In genomic region chr2:38603402-38604265, GRCh38 we compare ENCODE assay signal across 1 cellular context.
TF ChIP-seq lines count a peak whose summit lies in the region.

No MANE protein-coding gene starts in this region.

TF ChIP-seq in K562, 482 proteins besides CTCF, POLR2A, EP300 and RAD21 (continued from another document and continues in another):
- TF ChIP-seq, protein P1, sequence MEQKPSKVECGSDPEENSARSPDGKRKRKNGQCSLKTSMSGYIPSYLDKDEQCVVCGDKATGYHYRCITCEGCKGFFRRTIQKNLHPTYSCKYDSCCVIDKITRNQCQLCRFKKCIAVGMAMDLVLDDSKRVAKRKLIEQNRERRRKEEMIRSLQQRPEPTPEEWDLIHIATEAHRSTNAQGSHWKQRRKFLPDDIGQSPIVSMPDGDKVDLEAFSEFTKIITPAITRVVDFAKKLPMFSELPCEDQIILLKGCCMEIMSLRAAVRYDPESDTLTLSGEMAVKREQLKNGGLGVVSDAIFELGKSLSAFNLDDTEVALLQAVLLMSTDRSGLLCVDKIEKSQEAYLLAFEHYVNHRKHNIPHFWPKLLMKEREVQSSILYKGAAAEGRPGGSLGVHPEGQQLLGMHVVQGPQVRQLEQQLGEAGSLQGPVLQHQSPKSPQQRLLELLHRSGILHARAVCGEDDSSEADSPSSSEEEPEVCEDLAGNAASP (IDR thresholded peaks at IDR 0.05): no peak
- TF ChIP-seq ZNF668 (CRISPR knock-in tag; IDR thresholded peaks at IDR 0.05) (no peak), GATAD2A (IDR thresholded peaks at IDR 0.05) (no peak), RB1 (IDR thresholded peaks at IDR 0.05; ENCODE audit: low read depth) (peak; percentile 44), GABPA (tag; conservative IDR thresholded peaks at IDR 0.05; ENCODE audit: low read depth) (no peak), ETV6 (IDR thresholded peaks at IDR 0.05; ENCODE audit: borderline replicate concordance in 1 of 2, low read depth in 2 of 2, low read length in 1 of 2) (no peak), ETV6 (CRISPR knock-in tag; IDR thresholded peaks at IDR 0.05; ENCODE audit: borderline replicate concordance) (peak; percentile 70; the same call in 1 of the 2 replicates), SRSF3 (IDR thresholded peaks at IDR 0.05; ENCODE audit: insufficient read depth, low read length) (no peak), KLF6 (CRISPR knock-in tag; IDR thresholded peaks at IDR 0.05; ENCODE audit: borderline replicate concordance) (no peak), SMAD1 (IDR thresholded peaks at IDR 0.05; ENCODE audit: low read depth, low read length, partially characterized antibody) (no peak), ZNF780A (CRISPR knock-in tag; IDR thresholded peaks at IDR 0.05) (no peak), PPARD (CRISPR knock-in tag; IDR thresholded peaks at IDR 0.05) (no peak), MECOM (CRISPR knock-in tag; IDR thresholded peaks at IDR 0.05) (no peak), ZNF717 (CRISPR knock-in tag; IDR thresholded peaks at IDR 0.05) (no peak), ZNF133 (CRISPR knock-in tag; IDR thresholded peaks at IDR 0.05) (no peak), CHAMP1 (IDR thresholded peaks at IDR 0.05) (peak; percentile 55; the same call in 1 of the 2 replicates), PCBP2 (IDR thresholded peaks at IDR 0.05; ENCODE audit: low read depth, low read length, poor library complexity, severe bottlenecking) (no peak), ZNF354B (CRISPR knock-in tag; IDR thresholded peaks at IDR 0.05) (no peak), HLTF (IDR thresholded peaks at IDR 0.05) (no peak), TSC22D4 (tag; IDR thresholded peaks at IDR 0.05) (no peak), FOXK2 (conservative IDR thresholded peaks at IDR 0.05 in 1 of 2, IDR thresholded peaks at IDR 0.05 in 1 of 2; ENCODE audit: low read depth in 2 of 2) (no peak), NONO (IDR thresholded peaks at IDR 0.05; ENCODE audit: low read depth in 2 of 2, low read length in 1 of 2) (no peak), E2F3 (CRISPR knock-in tag; IDR thresholded peaks at IDR 0.05) (no peak), ZBTB26 (CRISPR knock-in tag; IDR thresholded peaks at IDR 0.05) (no peak), ETS2 (tag; IDR thresholded peaks at IDR 0.05; ENCODE audit: borderline replicate concordance, poor library complexity, severe bottlenecking) (no peak), MTA2 (IDR thresholded peaks at IDR 0.05; ENCODE audit: low read depth) (no peak), HDAC1 (IDR thresholded peaks at IDR 0.05) (peak in 1 of 2 experiments; percentile 47; a peak in 1 of 4 replicates), TCF15 (CRISPR knock-in tag; IDR thresholded peaks at IDR 0.05) (no peak), ZHX1 (conservative IDR thresholded peaks at IDR 0.05; ENCODE audit: low read length) (no peak), DDX20 (tag; IDR thresholded peaks at IDR 0.05; ENCODE audit: low read depth) (no peak), KDM1A (IDR thresholded peaks at IDR 0.05) (0 out of 4 replicates have a peak, but pooled peaks of 1 of the 2 experiments have one; percentile 18), ZNF75A (CRISPR knock-in tag; IDR thresholded peaks at IDR 0.05) (no peak)
- TF ChIP-seq, protein P2, sequence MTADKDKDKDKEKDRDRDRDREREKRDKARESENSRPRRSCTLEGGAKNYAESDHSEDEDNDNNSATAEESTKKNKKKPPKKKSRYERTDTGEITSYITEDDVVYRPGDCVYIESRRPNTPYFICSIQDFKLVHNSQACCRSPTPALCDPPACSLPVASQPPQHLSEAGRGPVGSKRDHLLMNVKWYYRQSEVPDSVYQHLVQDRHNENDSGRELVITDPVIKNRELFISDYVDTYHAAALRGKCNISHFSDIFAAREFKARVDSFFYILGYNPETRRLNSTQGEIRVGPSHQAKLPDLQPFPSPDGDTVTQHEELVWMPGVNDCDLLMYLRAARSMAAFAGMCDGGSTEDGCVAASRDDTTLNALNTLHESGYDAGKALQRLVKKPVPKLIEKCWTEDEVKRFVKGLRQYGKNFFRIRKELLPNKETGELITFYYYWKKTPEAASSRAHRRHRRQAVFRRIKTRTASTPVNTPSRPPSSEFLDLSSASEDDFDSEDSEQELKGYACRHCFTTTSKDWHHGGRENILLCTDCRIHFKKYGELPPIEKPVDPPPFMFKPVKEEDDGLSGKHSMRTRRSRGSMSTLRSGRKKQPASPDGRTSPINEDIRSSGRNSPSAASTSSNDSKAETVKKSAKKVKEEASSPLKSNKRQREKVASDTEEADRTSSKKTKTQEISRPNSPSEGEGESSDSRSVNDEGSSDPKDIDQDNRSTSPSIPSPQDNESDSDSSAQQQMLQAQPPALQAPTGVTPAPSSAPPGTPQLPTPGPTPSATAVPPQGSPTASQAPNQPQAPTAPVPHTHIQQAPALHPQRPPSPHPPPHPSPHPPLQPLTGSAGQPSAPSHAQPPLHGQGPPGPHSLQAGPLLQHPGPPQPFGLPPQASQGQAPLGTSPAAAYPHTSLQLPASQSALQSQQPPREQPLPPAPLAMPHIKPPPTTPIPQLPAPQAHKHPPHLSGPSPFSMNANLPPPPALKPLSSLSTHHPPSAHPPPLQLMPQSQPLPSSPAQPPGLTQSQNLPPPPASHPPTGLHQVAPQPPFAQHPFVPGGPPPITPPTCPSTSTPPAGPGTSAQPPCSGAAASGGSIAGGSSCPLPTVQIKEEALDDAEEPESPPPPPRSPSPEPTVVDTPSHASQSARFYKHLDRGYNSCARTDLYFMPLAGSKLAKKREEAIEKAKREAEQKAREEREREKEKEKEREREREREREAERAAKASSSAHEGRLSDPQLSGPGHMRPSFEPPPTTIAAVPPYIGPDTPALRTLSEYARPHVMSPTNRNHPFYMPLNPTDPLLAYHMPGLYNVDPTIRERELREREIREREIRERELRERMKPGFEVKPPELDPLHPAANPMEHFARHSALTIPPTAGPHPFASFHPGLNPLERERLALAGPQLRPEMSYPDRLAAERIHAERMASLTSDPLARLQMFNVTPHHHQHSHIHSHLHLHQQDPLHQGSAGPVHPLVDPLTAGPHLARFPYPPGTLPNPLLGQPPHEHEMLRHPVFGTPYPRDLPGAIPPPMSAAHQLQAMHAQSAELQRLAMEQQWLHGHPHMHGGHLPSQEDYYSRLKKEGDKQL (CRISPR knock-in tag; IDR thresholded peaks at IDR 0.05; ENCODE audit: borderline replicate concordance): no peak
- TF ChIP-seq, protein P3, sequence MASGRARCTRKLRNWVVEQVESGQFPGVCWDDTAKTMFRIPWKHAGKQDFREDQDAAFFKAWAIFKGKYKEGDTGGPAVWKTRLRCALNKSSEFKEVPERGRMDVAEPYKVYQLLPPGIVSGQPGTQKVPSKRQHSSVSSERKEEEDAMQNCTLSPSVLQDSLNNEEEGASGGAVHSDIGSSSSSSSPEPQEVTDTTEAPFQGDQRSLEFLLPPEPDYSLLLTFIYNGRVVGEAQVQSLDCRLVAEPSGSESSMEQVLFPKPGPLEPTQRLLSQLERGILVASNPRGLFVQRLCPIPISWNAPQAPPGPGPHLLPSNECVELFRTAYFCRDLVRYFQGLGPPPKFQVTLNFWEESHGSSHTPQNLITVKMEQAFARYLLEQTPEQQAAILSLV (tag; IDR thresholded peaks at IDR 0.05): no peak
- TF ChIP-seq, protein P4, sequence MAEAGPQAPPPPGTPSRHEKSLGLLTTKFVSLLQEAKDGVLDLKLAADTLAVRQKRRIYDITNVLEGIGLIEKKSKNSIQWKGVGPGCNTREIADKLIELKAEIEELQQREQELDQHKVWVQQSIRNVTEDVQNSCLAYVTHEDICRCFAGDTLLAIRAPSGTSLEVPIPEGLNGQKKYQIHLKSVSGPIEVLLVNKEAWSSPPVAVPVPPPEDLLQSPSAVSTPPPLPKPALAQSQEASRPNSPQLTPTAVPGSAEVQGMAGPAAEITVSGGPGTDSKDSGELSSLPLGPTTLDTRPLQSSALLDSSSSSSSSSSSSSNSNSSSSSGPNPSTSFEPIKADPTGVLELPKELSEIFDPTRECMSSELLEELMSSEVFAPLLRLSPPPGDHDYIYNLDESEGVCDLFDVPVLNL (CRISPR knock-in tag; IDR thresholded peaks at IDR 0.05; ENCODE audit: low read depth): 0 out of 2 replicates have a peak, but pooled peaks have one; percentile 22
- TF ChIP-seq, protein P5, sequence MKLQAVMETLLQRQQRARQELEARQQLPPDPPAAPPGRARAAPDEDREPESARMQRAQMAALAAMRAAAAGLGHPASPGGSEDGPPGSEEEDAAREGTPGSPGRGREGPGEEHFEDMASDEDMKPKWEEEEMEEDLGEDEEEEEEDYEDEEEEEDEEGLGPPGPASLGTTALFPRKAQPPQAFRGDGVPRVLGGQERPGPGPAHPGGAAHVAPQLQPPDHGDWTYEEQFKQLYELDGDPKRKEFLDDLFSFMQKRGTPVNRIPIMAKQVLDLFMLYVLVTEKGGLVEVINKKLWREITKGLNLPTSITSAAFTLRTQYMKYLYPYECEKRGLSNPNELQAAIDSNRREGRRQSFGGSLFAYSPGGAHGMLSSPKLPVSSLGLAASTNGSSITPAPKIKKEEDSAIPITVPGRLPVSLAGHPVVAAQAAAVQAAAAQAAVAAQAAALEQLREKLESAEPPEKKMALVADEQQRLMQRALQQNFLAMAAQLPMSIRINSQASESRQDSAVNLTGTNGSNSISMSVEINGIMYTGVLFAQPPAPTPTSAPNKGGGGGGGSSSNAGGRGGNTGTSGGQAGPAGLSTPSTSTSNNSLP (IDR thresholded peaks at IDR 0.05; ENCODE audit: borderline replicate concordance, low read depth, low read length): no peak
- TF ChIP-seq, protein P6, sequence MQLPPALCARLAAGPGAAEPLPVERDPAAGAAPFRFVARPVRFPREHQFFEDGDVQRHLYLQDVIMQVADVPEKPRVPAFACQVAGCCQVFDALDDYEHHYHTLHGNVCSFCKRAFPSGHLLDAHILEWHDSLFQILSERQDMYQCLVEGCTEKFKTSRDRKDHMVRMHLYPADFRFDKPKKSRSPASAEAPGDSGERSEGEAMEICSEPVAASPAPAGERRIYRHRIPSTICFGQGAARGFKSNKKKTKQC (CRISPR knock-in tag; IDR thresholded peaks at IDR 0.05): peak; percentile 83; the same call in 1 of the 2 replicates
- TF ChIP-seq, protein P7, sequence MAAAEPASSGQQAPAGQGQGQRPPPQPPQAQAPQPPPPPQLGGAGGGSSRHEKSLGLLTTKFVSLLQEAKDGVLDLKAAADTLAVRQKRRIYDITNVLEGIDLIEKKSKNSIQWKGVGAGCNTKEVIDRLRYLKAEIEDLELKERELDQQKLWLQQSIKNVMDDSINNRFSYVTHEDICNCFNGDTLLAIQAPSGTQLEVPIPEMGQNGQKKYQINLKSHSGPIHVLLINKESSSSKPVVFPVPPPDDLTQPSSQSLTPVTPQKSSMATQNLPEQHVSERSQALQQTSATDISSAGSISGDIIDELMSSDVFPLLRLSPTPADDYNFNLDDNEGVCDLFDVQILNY (CRISPR knock-in tag; IDR thresholded peaks at IDR 0.05): 0 out of 2 replicates have a peak, but pooled peaks have one; percentile 57
